ENCODE assay signal across 15 cellular contexts in genomic region chr22:18034076-18034475, GRCh38. TPM values are rescaled to one million over a fixed set of nuclear protein-coding genes. Genes with fewer than 3 reads are reported as not detected.
DNase-seq lines count a peak whose midpoint lies in the region; ATAC-seq and TF ChIP-seq lines count a peak whose summit lies in the region.
"Had no signal": no experiment of that assay in that cellular context is flagged by ENCODE, and none has a peak within 500 bp of the region (broad histone marks: within the 10 kb centered on the region; RNA-seq: fewer than 3 reads in every experiment).

No MANE protein-coding gene starts in this region.

- H4K91ac ChIP-seq in IMR-90 (ENCODE audit: insufficient read depth, low read depth, low read length): 0 out of 2 replicates have a peak overlapping the region, but pooled peaks have one; percentile 21

- H3K4me1 ChIP-seq in IMR-90 (ENCODE audit: control insufficient read depth, insufficient read depth, low read length) (peaks cover 13% of the 10 kb centered on the region), breast epithelium (peaks cover 0 to 8% of the 10 kb centered on the region in 2 donors), muscle layer of colon (ENCODE audit: insufficient read depth, low read length) (peaks cover 30% of the 10 kb centered on the region), GM23338 (ENCODE audit: insufficient read depth) (no peaks in the 10 kb centered on the region)

- dilution Hi-C loops in IMR-90 (cut with HindIII; ENCODE audit: low sequenced_read_pairs, unreplicated experiment): no loop called here

- H3K27me3 ChIP-seq in IMR-90 (ENCODE audit: control insufficient read depth, insufficient read depth, low read length): no peaks in the 10 kb centered on the region
- no peaks in the 10 kb centered on the region for H3K27me3 ChIP-seq in breast epithelium
- no peaks in the 10 kb centered on the region for H3K27me3 ChIP-seq in muscle layer of colon (ENCODE audit: control insufficient read depth in 1 of 2, insufficient read depth in 2 of 2, low read length in 2 of 2)
- no peaks in the 10 kb centered on the region for H3K27me3 ChIP-seq in GM23338 (ENCODE audit: insufficient read depth)
- H3K27me3 ChIP-seq: brain microvascular endothelial cell had no signal

- H3K9me2 ChIP-seq in GM23338 (ENCODE audit: insufficient read depth): no peaks in the 10 kb centered on the region

- H3K36me3 Mint-ChIP-seq in GM23338 (ENCODE audit: low read depth) (no peaks in the 10 kb centered on the region), progenitor cell of endocrine pancreas (ENCODE audit: insufficient read depth) (no peaks in the 10 kb centered on the region)
- H3K36me3 Mint-ChIP-seq: activated naive CD4-positive, alpha-beta T cell treated with anti-CD3 and anti-CD28 coated beads, Interleukin-2, amount 50 U/mL, for 72 hours had no signal

- H3K23ac ChIP-seq in IMR-90 (ENCODE audit: low read depth, low read length): no peak overlapping the region

- no peak for DNase-seq in IMR-90
- no peak for DNase-seq in breast epithelium (ENCODE audit: low spot score in 2 of 2)
- no peak for DNase-seq in HuH-7.5 (ENCODE audit: low spot score)
- DNase-seq in GM23338 (ENCODE audit: low spot score): no peak
- no peak for DNase-seq in progenitor cell of endocrine pancreas (ENCODE audit: low spot score, unreplicated experiment)
- DNase-seq: activated CD4-positive, CD25-positive, alpha-beta regulatory T cell treated with anti-CD3 and anti-CD28 coated beads, Interleukin-2, amount 50 U/mL, for 72 hours; brain microvascular endothelial cell; CD4-positive, alpha-beta T cell; DMS 273 treated with DMSO at 0.1 percent for 48 hours; midbrain; stimulated activated CD4-positive, alpha-beta T cell treated with anti-CD3 and anti-CD28 coated beads, Interleukin-4, amount 100 ng/mL, for 4 hours had no signal

- H3K9me1 ChIP-seq in IMR-90 (ENCODE audit: insufficient read depth, low read length): peaks cover 18% of the 10 kb centered on the region

- H3K79me2 ChIP-seq in GM23338 (replicated peaks; ENCODE audit: insufficient read depth): no peaks in the 10 kb centered on the region

- H3K18ac ChIP-seq in IMR-90 (ENCODE audit: low read depth, low read length): no peak overlapping the region; the same call in 1 of the 2 replicates

- no CpG with 5 or more reads among the region's 3 CpGs for WGBS in IMR-90 (ENCODE audit: extremely low coverage in 2 of 2, insufficient read length in 1 of 2), 2 experiments

- no peaks in the 10 kb centered on the region for H3K9me3 ChIP-seq in IMR-90 (ENCODE audit: control insufficient read depth, insufficient read depth, low read length)
- H3K9me3 ChIP-seq in breast epithelium: no peaks in the 10 kb centered on the region
- H3K9me3 ChIP-seq in muscle layer of colon (ENCODE audit: low read length): no peaks in the 10 kb centered on the region

- peak overlapping the region; percentile 24; the same call in 1 of the 2 replicates for H4K5ac ChIP-seq in IMR-90 (ENCODE audit: low read depth, low read length)

- CTCF ChIA-PET in IMR-90 (lab: Yijun Ruan, JAX): interaction anchor here (0.6 to 3.2 kb wide), 6 partner anchors 9 to 205 kb away, joined by 3 to 16 read pairs (median 3); partner anchors contain the start of genes MICAL3 and PEX26

- no peak for ATAC-seq in IMR-90 (ENCODE audit: low read depth)
- no peak for ATAC-seq in GM23338
- ATAC-seq: activated naive CD4-positive, alpha-beta T cell treated with anti-CD3 and anti-CD28 coated beads, Interleukin-2, amount 50 U/mL, for 72 hours had no signal

- BruUV-seq in IMR-90 (replicated peaks; lab: Mats Ljungman, UMichigan): no TSS peak

- TF ChIP-seq POLR2A in IMR-90 (IDR thresholded peaks at IDR 0.05; ENCODE audit: low read depth, low read length) (no peak), breast epithelium (IDR thresholded peaks at IDR 0.05) (no peak)

- H3K27ac ChIP-seq in IMR-90 (ENCODE audit: insufficient read depth, low read length) (no peak overlapping the region), breast epithelium (peak overlapping the region; percentile 55 to 64), muscle layer of colon (ENCODE audit: low read depth, low read length) (peak overlapping the region; percentile 19), temporal lobe (ENCODE audit: low read depth, low read length) (peak overlapping the region; percentile 34), GM23338 (ENCODE audit: low read depth) (no peak overlapping the region)
- H3K27ac ChIP-seq: brain microvascular endothelial cell, HL-60 had no signal

- peaks cover 5% of the 10 kb centered on the region; the same call in 1 of the 2 replicates for H4K20me1 ChIP-seq in IMR-90 (ENCODE audit: insufficient read depth, low read length)
- no peaks in the 10 kb centered on the region for H4K20me1 ChIP-seq in GM23338 (replicated peaks; ENCODE audit: insufficient read depth)

- no peak overlapping the region for H2AK9ac ChIP-seq in IMR-90 (replicated peaks; ENCODE audit: low read depth, low read length, poor library complexity)

- no peak overlapping the region for H2AFZ ChIP-seq in IMR-90 (replicated peaks; ENCODE audit: low read length, poor library complexity)
- no peak overlapping the region for H2AFZ ChIP-seq in GM23338

- peaks cover 8% of the 10 kb centered on the region for H3K27me3 Mint-ChIP-seq in GM23338 (ENCODE audit: insufficient read depth, low read depth, poor library complexity)
- H3K27me3 Mint-ChIP-seq in progenitor cell of endocrine pancreas: peaks cover 14% of the 10 kb centered on the region

- H3K4me2 ChIP-seq in IMR-90 (ENCODE audit: low read depth, low read length): no peak overlapping the region
- no peak overlapping the region for H3K4me2 ChIP-seq in GM23338

- H2BK120ac ChIP-seq in IMR-90 (ENCODE audit: low read depth, low read length): peak overlapping the region; percentile 77

- no peak overlapping the region for H3K4me3 ChIP-seq in IMR-90 (ENCODE audit: insufficient read depth, low read depth, low read length)
- H3K4me3 ChIP-seq in breast epithelium: no peak overlapping the region
- H3K4me3 ChIP-seq in muscle layer of colon (ENCODE audit: low read depth in 1 of 2, low read length in 2 of 2): no peak overlapping the region
- no peak overlapping the region for H3K4me3 ChIP-seq in GM23338

- H3F3A ChIP-seq in GM23338 (replicated peaks; ENCODE audit: low read depth): no peaks in the 10 kb centered on the region

- H3K9ac ChIP-seq in IMR-90 (ENCODE audit: low read depth, low read length) (no peak overlapping the region), muscle layer of colon (ENCODE audit: low read length) (no peak overlapping the region)

- no peaks in the 10 kb centered on the region for H3K79me1 ChIP-seq in IMR-90 (ENCODE audit: low read depth in 1 of 2, low read length in 2 of 2)

- peak overlapping the region; percentile 74 for H2AK5ac ChIP-seq in IMR-90 (ENCODE audit: low read depth, low read length)

- H3K27ac Mint-ChIP-seq in GM23338 (no peak overlapping the region), progenitor cell of endocrine pancreas (no peak overlapping the region)
- H3K27ac Mint-ChIP-seq: activated naive CD4-positive, alpha-beta T cell treated with anti-CD3 and anti-CD28 coated beads, Interleukin-2, amount 50 U/mL, for 72 hours; CD4-positive, alpha-beta T cell had no signal

- no peak overlapping the region for H4K8ac ChIP-seq in IMR-90 (ENCODE audit: low read depth in 2 of 2, low read length in 2 of 2)

- in situ Hi-C loops in IMR-90 (cut with MboI; ENCODE audit: low sequenced_read_pairs): no loop called here

- H3K56ac ChIP-seq in IMR-90 (ENCODE audit: extremely low read depth, insufficient read depth, low read length): no peak overlapping the region

- peak overlapping the region; percentile 83; the same call in 1 of the 2 replicates for H2BK20ac ChIP-seq in IMR-90 (ENCODE audit: low read depth, low read length)

- H3K4ac ChIP-seq in IMR-90 (ENCODE audit: low read depth, low read length): peak overlapping the region; percentile 28; the same call in 1 of the 2 replicates

- TF ChIP-seq RAD21 in IMR-90 (IDR thresholded peaks at IDR 0.05; ENCODE audit: low read length): no peak

- TF ChIP-seq CTCF in IMR-90 (conservative IDR thresholded peaks at IDR 0.05; ENCODE audit: low read depth, low read length) (no peak), breast epithelium (IDR thresholded peaks at IDR 0.05) (no peak), GM23338 (conservative IDR thresholded peaks at IDR 0.05; ENCODE audit: low read depth in 2 of 2) (no peak), progenitor cell of endocrine pancreas (IDR thresholded peaks at IDR 0.05; ENCODE audit: unreplicated experiment) (no peak)

- H3K4me3 Mint-ChIP-seq in GM23338 (no peak overlapping the region), progenitor cell of endocrine pancreas (ENCODE audit: low read depth) (no peak overlapping the region)
- H3K4me3 Mint-ChIP-seq: CD4-positive, alpha-beta T cell had no signal

- H3K9me3 Mint-ChIP-seq in GM23338 (peaks cover under 1% of the 10 kb centered on the region; the same call in 1 of the 3 replicates), progenitor cell of endocrine pancreas (ENCODE audit: low read depth) (no peaks in the 10 kb centered on the region)
- H3K9me3 Mint-ChIP-seq: activated naive CD4-positive, alpha-beta T cell treated with anti-CD3 and anti-CD28 coated beads, Interleukin-2, amount 50 U/mL, for 72 hours; CD4-positive, alpha-beta T cell had no signal

- H2BK15ac ChIP-seq in IMR-90 (ENCODE audit: low read depth, low read length): peak overlapping the region; percentile 88; the same call in 1 of the 3 replicates

- POLR2A ChIA-PET in IMR-90 (lab: Charles Lee; ENCODE audit: unreplicated experiment): no interaction called here

- H2BK5ac ChIP-seq in IMR-90 (ENCODE audit: low read depth, low read length, poor library complexity, severe bottlenecking): no peak overlapping the region

- intact Hi-C loops in IMR-90 (cut with micrococcal nuclease): no loop called here
- intact Hi-C loops in breast epithelium (cut with DNase I; ENCODE audit: low total_unique reads): no loop called here

- H3K36me3 ChIP-seq in IMR-90 (ENCODE audit: control insufficient read depth, insufficient read depth, low read length): no peaks in the 10 kb centered on the region
- no peaks in the 10 kb centered on the region for H3K36me3 ChIP-seq in breast epithelium
- H3K36me3 ChIP-seq in muscle layer of colon (ENCODE audit: insufficient read depth, low read length): no peaks in the 10 kb centered on the region
- no peaks in the 10 kb centered on the region for H3K36me3 ChIP-seq in GM23338 (ENCODE audit: insufficient read depth)
- H3K36me3 ChIP-seq: brain microvascular endothelial cell had no signal

- H3K4me1 Mint-ChIP-seq in GM23338: peaks cover 7% of the 10 kb centered on the region
- H3K4me1 Mint-ChIP-seq in progenitor cell of endocrine pancreas (ENCODE audit: low read depth): no peaks in the 10 kb centered on the region

- 0 out of 2 replicates have a peak overlapping the region, but pooled peaks have one; percentile 44 for H3K14ac ChIP-seq in IMR-90 (replicated peaks; ENCODE audit: low read depth, low read length)

RNA-seq across cellular contexts. Expression of gene MICAL3, which starts 9.7 kb away (rescaled TPM):
- 16.1 and 17.6 TPM in 2 replicates for total RNA-seq in IMR-90 (2012; rRNA removed)
- 26.8 and 30.0 TPM in 2 replicates for polyA plus RNA-seq in IMR-90 (2012; rRNA removed)
- 10.9 and 13.3 TPM in 2 replicates for polyA plus RNA-seq in IMR-90 (2012; cell fraction: cytosol; rRNA removed)
- polyA plus RNA-seq in IMR-90 (2012; cell fraction: nucleus; rRNA removed; ENCODE audit: low replicate concordance): 92.0 and 112 TPM in 2 replicates
- 10 to 100 TPM; 19.5 to 42.3 (median 34.8) TPM for total RNA-seq in breast epithelium
- total RNA-seq in temporal lobe: 56.5 TPM
- total RNA-seq in GM23338 (2014; rRNA removed; shearing (Covaris generic)): 28.8 and 33.9 TPM in 2 replicates
- 10.1 and 11.4 TPM in 2 replicates for polyA plus RNA-seq in GM23338 (2016; fragmentation: Nextera tagmentation; extraction: Ambion mirVana)
- total RNA-seq in progenitor cell of endocrine pancreas: 54.8 and 59.9 TPM in 2 replicates

RNA-seq across cellular contexts. Expression of gene PEX26, which starts 43.7 kb away (rescaled TPM):
- 10.6 and 12.2 TPM in 2 replicates for total RNA-seq in IMR-90 (2012; rRNA removed)
- polyA plus RNA-seq in IMR-90 (2012; rRNA removed): 17.8 and 18.5 TPM in 2 replicates
- polyA plus RNA-seq in IMR-90 (2012; cell fraction: cytosol; rRNA removed): 12.2 and 14.4 TPM in 2 replicates
- 12.7 and 13.0 TPM in 2 replicates for polyA plus RNA-seq in IMR-90 (2012; cell fraction: nucleus; rRNA removed; ENCODE audit: low replicate concordance)
- 10 to 100 TPM; 18.7 to 22.2 (median 19.2) TPM for total RNA-seq in breast epithelium
- total RNA-seq in temporal lobe: 14.8 TPM
- 43.0 and 48.9 TPM in 2 replicates for total RNA-seq in GM23338 (2014; rRNA removed; shearing (Covaris generic))
- 3.6 and 4.0 TPM in 2 replicates for polyA plus RNA-seq in GM23338 (2016; fragmentation: Nextera tagmentation; extraction: Ambion mirVana)
- total RNA-seq in progenitor cell of endocrine pancreas: 46.1 and 50.1 TPM in 2 replicates

Comparison
In these comparisons a context has a peak if more than half of its experiments do, and no peak if none do; other contexts are left out.
1. H3K27ac ChIP-seq: peak in breast epithelium (2 of 2), muscle layer of colon (single experiment) and temporal lobe (single experiment); none in IMR-90 (single experiment) and GM23338 (single experiment).